Comparison of ENCODE assay signal across 33 cellular contexts in the genomic region with DNA sequence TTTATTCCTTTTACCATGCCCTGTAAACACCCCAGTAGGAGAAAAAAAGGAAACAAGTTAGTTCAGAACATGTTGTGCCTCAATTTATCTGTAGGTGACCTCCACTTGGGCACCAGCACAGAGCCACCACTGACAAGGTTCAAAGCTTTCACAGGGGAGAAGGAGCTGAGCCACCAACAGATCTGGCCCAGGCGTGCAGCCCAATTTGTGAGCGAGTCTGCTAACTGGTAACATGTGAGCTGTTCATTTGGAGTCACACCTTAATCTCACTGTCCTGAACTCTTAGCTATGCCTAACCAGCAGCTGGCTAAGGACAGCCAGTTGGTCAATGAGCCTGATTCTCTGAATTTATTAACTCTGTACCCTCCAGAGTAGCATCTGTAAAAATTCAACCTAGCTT.
"Had no signal": no experiment of that assay in that cellular context is flagged by ENCODE, and none has a peak within 500 bp of the region (broad histone marks: within the 10 kb centered on the region; RNA-seq: fewer than 3 reads in every experiment).

No MANE protein-coding gene starts in this region.

- DNase-seq: activated B cell treated with CpG ODN at 0.5 μM for 24 hours; activated CD4-positive, alpha-beta memory T cell treated with anti-CD3 and anti-CD28 coated beads for 36 hours; activated CD4-positive, alpha-beta T cell treated with anti-CD3 and anti-CD28 coated beads for 4 hours; activated CD4-positive, alpha-beta T cell treated with anti-CD3 and anti-CD28 coated beads, Interleukin-2, amount 50 U/mL, for 1 hour; activated CD4-positive, CD25-positive, alpha-beta regulatory T cell treated with anti-CD3 and anti-CD28 coated beads, Interleukin-2, amount 50 U/mL, for 72 hours; activated CD8-positive, alpha-beta memory T cell treated with anti-CD3 and anti-CD28 coated beads for 24 hours; activated CD8-positive, alpha-beta memory T cell treated with anti-CD3 and anti-CD28 coated beads, Interleukin-2, amount 10 ng/mL, durations not matched to agents 7 days and 5 days; activated CD8-positive, alpha-beta memory T cell treated with anti-CD3 and anti-CD28 coated beads, Interleukin-2, amount 50 U/mL, for 48 hours; activated effector memory CD4-positive, alpha-beta T cell treated with Interleukin-2 at 50 U/mL for 16 hours; activated naive CD4-positive, alpha-beta T cell treated with anti-CD3 and anti-CD28 coated beads, Interleukin-2, amount 10 ng/mL, durations not matched to agents 7 days and 5 days; activated naive CD8-positive, alpha-beta T cell treated with anti-CD3 and anti-CD28 coated beads, Interleukin-2, amount 50 U/mL, for 24 hours; anterior cingulate cortex; brain microvascular endothelial cell; Karpas-422; KBM-7; NCI-H1436 treated with DMSO at 0.1 percent for 48 hours; NCI-H1694 treated with DMSO at 0.1 percent for 48 hours; NCI-H2029 treated with DMSO at 0.1 percent for 48 hours; NCI-H2107; NCI-H2171; NCI-H510A; NCI-H526; NCI-H748 treated with DMSO at 0.1 percent for 48 hours; NK-92 treated with Interleukin-12 subunit alpha and Interleukin-12 subunit beta, amount 100 ng/mL, for 24 hours; PC-3; Peyer's patch; RPMI8226; SW 1271; T-helper 1 cell; T-helper 2 cell; T-helper 9 cell had no signal

- H3K4me3 Mint-ChIP-seq: activated B cell treated with CpG ODN at 0.5 μM for 24 hours; activated CD4-positive, alpha-beta memory T cell treated with anti-CD3 and anti-CD28 coated beads for 36 hours; activated CD8-positive, alpha-beta memory T cell treated with anti-CD3 and anti-CD28 coated beads, Interleukin-2, amount 10 ng/mL, durations not matched to agents 7 days and 5 days; activated naive CD4-positive, alpha-beta T cell treated with anti-CD3 and anti-CD28 coated beads, Interleukin-2, amount 10 ng/mL, durations not matched to agents 7 days and 5 days; activated naive CD8-positive, alpha-beta T cell; activated naive CD8-positive, alpha-beta T cell treated with anti-CD3 and anti-CD28 coated beads, Interleukin-2, amount 50 U/mL, for 24 hours; IgD-negative memory B cell had no signal

- H3K27me3 Mint-ChIP-seq: activated B cell treated with CpG ODN at 0.5 μM for 24 hours; activated CD4-positive, alpha-beta memory T cell treated with anti-CD3 and anti-CD28 coated beads for 36 hours; activated CD8-positive, alpha-beta memory T cell treated with anti-CD3 and anti-CD28 coated beads, Interleukin-2, amount 10 ng/mL, durations not matched to agents 7 days and 5 days; activated naive CD4-positive, alpha-beta T cell treated with anti-CD3 and anti-CD28 coated beads, Interleukin-2, amount 10 ng/mL, durations not matched to agents 7 days and 5 days; activated naive CD8-positive, alpha-beta T cell; activated naive CD8-positive, alpha-beta T cell treated with anti-CD3 and anti-CD28 coated beads, Interleukin-2, amount 50 U/mL, for 24 hours; IgD-negative memory B cell had no signal

- ATAC-seq: activated CD8-positive, alpha-beta memory T cell treated with anti-CD3 and anti-CD28 coated beads, Interleukin-2, amount 10 ng/mL, durations not matched to agents 7 days and 5 days; activated naive CD8-positive, alpha-beta T cell treated with anti-CD3 and anti-CD28 coated beads, Interleukin-2, amount 50 U/mL, for 24 hours; PC-3 had no signal

- H3K27ac Mint-ChIP-seq: activated B cell treated with CpG ODN at 0.5 μM for 24 hours; activated CD4-positive, alpha-beta memory T cell treated with anti-CD3 and anti-CD28 coated beads for 36 hours; activated CD8-positive, alpha-beta memory T cell treated with anti-CD3 and anti-CD28 coated beads, Interleukin-2, amount 10 ng/mL, durations not matched to agents 7 days and 5 days; activated naive CD4-positive, alpha-beta T cell treated with anti-CD3 and anti-CD28 coated beads, Interleukin-2, amount 10 ng/mL, durations not matched to agents 7 days and 5 days; activated naive CD8-positive, alpha-beta T cell; activated naive CD8-positive, alpha-beta T cell treated with anti-CD3 and anti-CD28 coated beads, Interleukin-2, amount 50 U/mL, for 24 hours had no signal

- H3K4me1 Mint-ChIP-seq: activated B cell treated with CpG ODN at 0.5 μM for 24 hours; activated CD8-positive, alpha-beta memory T cell treated with anti-CD3 and anti-CD28 coated beads, Interleukin-2, amount 10 ng/mL, durations not matched to agents 7 days and 5 days; activated naive CD4-positive, alpha-beta T cell treated with anti-CD3 and anti-CD28 coated beads, Interleukin-2, amount 10 ng/mL, durations not matched to agents 7 days and 5 days had no signal

- H3K9me3 Mint-ChIP-seq: activated B cell treated with CpG ODN at 0.5 μM for 24 hours; activated CD4-positive, alpha-beta memory T cell treated with anti-CD3 and anti-CD28 coated beads for 36 hours; activated naive CD4-positive, alpha-beta T cell treated with anti-CD3 and anti-CD28 coated beads, Interleukin-2, amount 10 ng/mL, durations not matched to agents 7 days and 5 days; activated naive CD8-positive, alpha-beta T cell treated with anti-CD3 and anti-CD28 coated beads, Interleukin-2, amount 50 U/mL, for 24 hours; IgD-negative memory B cell had no signal
